Comparison of ENCODE assay signal across 14 cellular contexts in the genomic region with DNA sequence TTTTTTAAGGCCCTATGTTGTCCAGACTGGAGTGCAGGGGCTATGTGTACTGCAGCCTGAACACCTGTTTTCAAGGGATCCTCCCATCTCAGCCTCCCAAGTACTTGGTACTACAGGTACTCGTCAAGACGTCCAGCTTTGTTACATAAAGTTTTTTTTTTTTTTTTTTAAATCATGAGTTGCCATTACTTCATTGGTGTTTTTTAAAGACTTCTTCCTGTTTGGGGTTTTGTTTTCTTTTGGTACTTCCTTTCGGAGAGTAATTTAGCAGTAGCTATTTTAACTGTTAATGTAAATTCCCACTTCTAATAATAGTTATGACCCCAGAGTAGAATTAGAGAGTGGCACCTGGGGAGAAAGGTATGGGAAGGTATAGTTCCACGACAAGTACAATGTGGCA. TPM values are rescaled to one million over a fixed set of nuclear protein-coding genes. Genes with fewer than 3 reads are reported as not detected.
DNase-seq lines count a peak whose midpoint lies in the region; ATAC-seq and TF ChIP-seq lines count a peak whose summit lies in the region.
"Had no signal": no experiment of that assay in that cellular context is flagged by ENCODE, and none has a peak within 500 bp of the region (broad histone marks: within the 10 kb centered on the region; RNA-seq: fewer than 3 reads in every experiment).

No MANE protein-coding gene starts in this region.

- no peak for DNase-seq in activated naive CD4-positive, alpha-beta T cell treated with anti-CD3 and anti-CD28 coated beads, Interleukin-2, amount 50 U/mL, for 16 hours
- no peak for DNase-seq in effector memory CD8-positive, alpha-beta T cell
- DNase-seq in suprapubic skin (ENCODE audit: low spot score in 2 of 2) (no peak), HK-2 (ENCODE audit: unreplicated experiment) (no peak), DMS53 treated with DMSO at 0.1 percent for 48 hours (lab: John Stamatoyannopoulos, UW; ENCODE audit: unreplicated experiment) (no peak), dermis blood vessel endothelial cell (no peak)
- DNase-seq: GDM1; H7; MG63; NCI-H446; stimulated activated CD4-positive, alpha-beta T cell treated with anti-CD3 and anti-CD28 coated beads, Interleukin-12 subunit alpha, Interleukin-12 subunit beta, amount 100 ng/mL, for 4 hours had no signal

- peaks cover 9% of the 10 kb centered on the region for H3K4me1 ChIP-seq in OCI-LY1 (ENCODE audit: insufficient read depth, low read length, severe bottlenecking)
- peaks cover 38% of the 10 kb centered on the region for H3K4me1 ChIP-seq in suprapubic skin

- peaks cover 71% of the 10 kb centered on the region for H3K4me1 Mint-ChIP-seq in activated naive CD4-positive, alpha-beta T cell treated with anti-CD3 and anti-CD28 coated beads, Interleukin-2, amount 50 U/mL, for 24 hours
- peaks cover 50 to 58% of the 10 kb centered on the region in 2 donors for H3K4me1 Mint-ChIP-seq in effector memory CD8-positive, alpha-beta T cell (ENCODE audit: low read depth in 2 of 2)

- H3K9me3 Mint-ChIP-seq in activated naive CD4-positive, alpha-beta T cell treated with anti-CD3 and anti-CD28 coated beads, Interleukin-2, amount 50 U/mL, for 24 hours = peaks cover 8% of the 10 kb centered on the region
- no peaks in the 10 kb centered on the region for H3K9me3 Mint-ChIP-seq in effector memory CD8-positive, alpha-beta T cell
- H3K9me3 Mint-ChIP-seq: nephron had no signal

- peak overlapping the region; percentile 14 for H3K4me3 ChIP-seq in OCI-LY1 (ENCODE audit: low read depth, low read length, poor library complexity, severe bottlenecking)
- peak overlapping the region; percentile 0 for H3K4me3 ChIP-seq in suprapubic skin

- H2AFZ ChIP-seq in OCI-LY1 (ENCODE audit: low read length) = no peak overlapping the region

- no peaks in the 10 kb centered on the region for H4K20me1 ChIP-seq in OCI-LY1 (ENCODE audit: insufficient read depth, low read length)

- peaks cover 24% of the 10 kb centered on the region for H3K79me2 ChIP-seq in OCI-LY1 (ENCODE audit: insufficient read depth, low read length)

- H3K36me3 Mint-ChIP-seq in activated naive CD4-positive, alpha-beta T cell treated with anti-CD3 and anti-CD28 coated beads, Interleukin-2, amount 50 U/mL, for 24 hours = peaks cover 53% of the 10 kb centered on the region
- peaks cover 89% of the 10 kb centered on the region for H3K36me3 Mint-ChIP-seq in effector memory CD8-positive, alpha-beta T cell (ENCODE audit: insufficient read depth)

- no peaks in the 10 kb centered on the region for H3F3A ChIP-seq in OCI-LY1 (ENCODE audit: insufficient read depth, low read length)

- no peak overlapping the region for H3K27ac ChIP-seq in OCI-LY1 (ENCODE audit: low read depth, low read length, poor library complexity, severe bottlenecking)
- no peak overlapping the region for H3K27ac ChIP-seq in suprapubic skin

- WGBS in suprapubic skin = 54% methylated on average over 4 of the region's 4 CpGs

- no peaks in the 10 kb centered on the region for H3K27me3 Mint-ChIP-seq in activated naive CD4-positive, alpha-beta T cell treated with anti-CD3 and anti-CD28 coated beads, Interleukin-2, amount 50 U/mL, for 24 hours
- H3K27me3 Mint-ChIP-seq in effector memory CD8-positive, alpha-beta T cell = no peaks in the 10 kb centered on the region

- TF ChIP-seq CTCF in OCI-LY1 (IDR thresholded peaks at IDR 0.05; ENCODE audit: low read length) (no peak), suprapubic skin (IDR thresholded peaks at IDR 0.05) (no peak)

- peaks cover 85% of the 10 kb centered on the region for H3K36me3 ChIP-seq in OCI-LY1 (ENCODE audit: insufficient read depth, low read length)
- H3K36me3 ChIP-seq in suprapubic skin = peaks cover 72% of the 10 kb centered on the region

- no peaks in the 10 kb centered on the region for H3K27me3 ChIP-seq in OCI-LY1 (ENCODE audit: insufficient read depth, low read length)
- H3K27me3 ChIP-seq in suprapubic skin = no peaks in the 10 kb centered on the region
- H3K27me3 ChIP-seq: MG63 had no signal

- no peaks in the 10 kb centered on the region for H3K9me2 ChIP-seq in OCI-LY1 (ENCODE audit: low read depth, low read length)

- H3K9me3 ChIP-seq in OCI-LY1 (ENCODE audit: low read length) (no peaks in the 10 kb centered on the region), suprapubic skin (no peaks in the 10 kb centered on the region)

- no peak for TF ChIP-seq EP300 in suprapubic skin (IDR thresholded peaks at IDR 0.05)

- H3K4me3 Mint-ChIP-seq in activated naive CD4-positive, alpha-beta T cell treated with anti-CD3 and anti-CD28 coated beads, Interleukin-2, amount 50 U/mL, for 24 hours = peak overlapping the region; percentile 95
- H3K4me3 Mint-ChIP-seq in effector memory CD8-positive, alpha-beta T cell = peak overlapping the region; percentile 81
- H3K4me3 Mint-ChIP-seq: nephron had no signal

- H3K4me2 ChIP-seq in OCI-LY1 (ENCODE audit: low read length) = 0 out of 2 replicates have a peak overlapping the region, but pooled peaks have one; percentile 16

- no peak overlapping the region for H3K9ac ChIP-seq in OCI-LY1 (ENCODE audit: low read length)

- H3K27ac Mint-ChIP-seq in activated naive CD4-positive, alpha-beta T cell treated with anti-CD3 and anti-CD28 coated beads, Interleukin-2, amount 50 U/mL, for 24 hours = peak overlapping the region; percentile 81
- peak overlapping the region; percentile 87 to 90 for H3K27ac Mint-ChIP-seq in effector memory CD8-positive, alpha-beta T cell
- H3K27ac Mint-ChIP-seq: nephron had no signal

- no peak for TF ChIP-seq POLR2A in suprapubic skin (IDR thresholded peaks at IDR 0.05)

- peak; percentile 72 for ATAC-seq in effector memory CD8-positive, alpha-beta T cell (replicated peaks)

RNA-seq across cellular contexts. Expression of gene ZNFX1, which starts 10.5 kb away (rescaled TPM):
- 10 to 100 TPM; 25.9 to 36.1 (median 33.2) TPM for total RNA-seq in suprapubic skin
- 47.0 and 48.0 TPM in 2 replicates for total RNA-seq in dermis blood vessel endothelial cell

RNA-seq across cellular contexts. Expression of gene DDX27, which starts 48.1 kb away (rescaled TPM):
- total RNA-seq in suprapubic skin = 10 to 100 TPM; 29.3 to 49.5 (median 38.0) TPM
- 31.0 and 31.1 TPM in 2 replicates for total RNA-seq in dermis blood vessel endothelial cell
